Comparison of ENCODE assay signal across 24 cellular contexts in the genomic region with DNA sequence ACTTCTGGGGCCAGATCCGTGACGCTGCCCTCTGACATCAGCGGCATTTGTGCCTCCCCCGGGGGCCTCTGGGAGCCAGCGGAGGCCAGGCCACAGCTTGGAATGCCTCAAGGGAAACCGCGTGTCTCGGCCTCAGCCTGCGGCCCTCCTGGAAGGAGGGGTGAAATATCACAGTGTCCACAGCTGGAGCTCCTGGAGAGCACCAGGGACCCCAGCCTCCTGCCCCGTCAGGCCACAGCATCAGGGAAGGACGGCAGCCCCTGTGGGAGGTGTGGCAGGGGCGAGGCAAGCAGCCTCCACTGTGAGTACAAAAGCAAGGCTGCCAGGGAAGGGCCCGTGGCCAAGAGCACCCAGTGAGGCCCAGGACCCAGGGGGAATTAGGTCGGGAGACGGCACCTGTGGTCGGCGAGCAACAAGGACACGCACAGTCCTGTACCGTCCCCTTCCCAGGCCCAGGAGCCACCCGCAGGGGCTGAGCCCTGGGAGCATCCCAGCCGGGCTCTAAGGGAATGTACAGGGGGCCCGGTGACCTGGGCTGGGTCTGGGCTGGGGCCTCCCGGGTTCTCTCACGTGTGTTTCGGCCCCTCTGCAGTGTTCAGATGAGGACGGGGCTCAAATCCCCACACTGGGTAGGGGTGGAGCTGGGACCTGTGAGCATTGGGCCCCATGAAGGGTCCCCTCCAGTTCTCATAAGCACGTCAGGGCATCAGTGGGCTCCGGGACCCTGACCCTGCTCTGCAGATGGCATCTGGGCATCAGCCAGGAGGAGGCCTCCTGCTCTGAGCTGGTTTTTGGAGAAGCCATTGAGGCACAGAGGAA. TPM values are rescaled to one million over a fixed set of nuclear protein-coding genes. Genes with fewer than 3 reads are reported as not detected.
DNase-seq lines count a peak whose midpoint lies in the region; ATAC-seq, FAIRE-seq and TF ChIP-seq lines count a peak whose summit lies in the region.
"Had no signal": no experiment of that assay in that cellular context is flagged by ENCODE, and none has a peak within 500 bp of the region (broad histone marks: within the 10 kb centered on the region; RNA-seq: fewer than 3 reads in every experiment).

No MANE protein-coding gene starts in this region.

- ATAC-seq in Right ventricle myocardium inferior (no peak), left cardiac atrium (no peak)

- WGBS in small intestine, 3 donors: 72 to 84% (median 72%) methylated on average over 24 to 28 of the region's 28 CpGs

- no peak for TF ChIP-seq POLR2A in uterus (IDR thresholded peaks at IDR 0.05)

- DNase-seq in Right ventricle myocardium inferior (ENCODE audit: missing footprints) (peak; percentile 55), left cardiac atrium (no peak), left kidney (ENCODE audit: low read depth, low spot score) (peak; percentile 44), uterus (peak; percentile 7 to 9), small intestine (no peak), C1 segment of cervical spinal cord (lab: John Stamatoyannopoulos, UW) (no peak)
- peak; percentile 41 for DNase-seq in activated CD8-positive, alpha-beta memory T cell treated with anti-CD3 and anti-CD28 coated beads, Interleukin-2, amount 50 U/mL, for 48 hours
- DNase-seq: activated CD4-positive, alpha-beta T cell treated with anti-CD3 and anti-CD28 coated beads for 4 hours; anterior cingulate cortex; caudate nucleus; CD4-positive, CD25-positive, alpha-beta regulatory T cell; DMS 273 treated with DMSO at 0.1 percent for 48 hours; heart right ventricle; MM.1S; NCI-H1417 treated with DMSO at 0.1 percent for 48 hours; NCI-H446; stimulated activated CD4-positive, alpha-beta T cell treated with anti-CD3 and anti-CD28 coated beads, Interleukin-12 subunit alpha, Interleukin-12 subunit beta, amount 100 ng/mL, for 4 hours had no signal

- intact Hi-C loops in Right ventricle myocardium inferior (cut with DNase I) (no loop called here), left cardiac atrium (cut with DNase I) (no loop called here), uterus (cut with DNase I; ENCODE audit: low total_unique reads) (no loop called here)

- H3K27ac ChIP-seq in uterus (no peak overlapping the region), small intestine (ENCODE audit: low read depth in 1 of 2, low read length in 1 of 2) (no peak overlapping the region)
- H3K27ac ChIP-seq: dorsolateral prefrontal cortex, heart right ventricle, upper lobe of left lung had no signal

- H3K36me3 ChIP-seq in uterus: no peaks in the 10 kb centered on the region
- H3K36me3 ChIP-seq in small intestine (ENCODE audit: control insufficient read depth in 2 of 2, insufficient read depth in 2 of 2, low read length in 2 of 2): no peaks in the 10 kb centered on the region
- H3K36me3 ChIP-seq: heart right ventricle, upper lobe of left lung had no signal

- H3K27me3 ChIP-seq in uterus (no peaks in the 10 kb centered on the region), small intestine (ENCODE audit: control insufficient read depth in 2 of 2, insufficient read depth in 2 of 2, low read length in 2 of 2) (peaks cover 2% of the 10 kb centered on the region in 2 donors)

- H3K9me3 ChIP-seq in uterus: no peaks in the 10 kb centered on the region
- no peaks in the 10 kb centered on the region for H3K9me3 ChIP-seq in small intestine (ENCODE audit: control insufficient read depth, low read depth)
- H3K9me3 ChIP-seq: heart right ventricle, upper lobe of left lung had no signal

- no peak for TF ChIP-seq CTCF in uterus (IDR thresholded peaks at IDR 0.05)

- no peak for FAIRE-seq in small intestine (lab: Jason Lieb, UNC)
- FAIRE-seq: endothelial cell of umbilical vein had no signal

- H3K4me3 ChIP-seq in uterus (no peak overlapping the region), small intestine (ENCODE audit: low read depth in 1 of 2, low read length in 2 of 2) (no peak overlapping the region)
- H3K4me3 ChIP-seq: dorsolateral prefrontal cortex, heart right ventricle, upper lobe of left lung had no signal

- H3K4me1 ChIP-seq in uterus (no peaks in the 10 kb centered on the region), small intestine (ENCODE audit: control insufficient read depth in 2 of 2, insufficient read depth in 1 of 2, low read depth in 1 of 2, low read length in 1 of 2) (no peaks in the 10 kb centered on the region)

RNA-seq across cellular contexts. Expression of gene KNDC1, which starts 18.7 kb away (rescaled TPM):
- total RNA-seq in Right ventricle myocardium inferior: not detected
- total RNA-seq in left cardiac atrium: under 1 TPM; 0.34 to 0.50 TPM
- 10 to 100 TPM in 1 of 4 donors, 1 to 10 TPM in 2, under 1 TPM in 1; under 0.01 to 12.5 (median 5.3) TPM for total RNA-seq in uterus
- polyA plus RNA-seq in small intestine: under 1 TPM in 1 of 3 donors, not detected in 2; 0.37 TPM
- total RNA-seq: endothelial cell of umbilical vein had no signal
- polyA plus RNA-seq: CD4-positive, CD25-positive, alpha-beta regulatory T cell; endothelial cell of umbilical vein had no signal

RNA-seq across cellular contexts. Expression of gene ADGRA1, which starts 53.6 kb away (rescaled TPM):
- not detected for total RNA-seq in Right ventricle myocardium inferior
- total RNA-seq in left cardiac atrium: under 1 TPM in 1 of 2 donors, not detected in 1; 0.10 TPM
- 1 to 10 TPM in 1 of 4 donors, under 1 TPM in 1, not detected in 2; 0.07 to 1.0 TPM for total RNA-seq in uterus
- under 1 TPM in 1 of 3 donors, not detected in 2; 0.10 TPM for polyA plus RNA-seq in small intestine
- total RNA-seq: CD4-positive, CD25-positive, alpha-beta regulatory T cell; endothelial cell of umbilical vein; H4; lower leg skin; SK-MEL-5; T-helper 1 cell treated with Interleukin-12 subunit alpha and Interleukin-12 subunit beta and Interleukin-4 antibody, amounts not matched to agents 30 ng/mL and 1 ng/mL, for 36 hours had no signal
- polyA plus RNA-seq: CD4-positive, CD25-positive, alpha-beta regulatory T cell; endothelial cell of umbilical vein had no signal

Comparison
In these comparisons a context has a peak if more than half of its experiments do, and no peak if none do; other contexts are left out.
1. DNase-seq: peak in Right ventricle myocardium inferior (single experiment), activated CD8-positive, alpha-beta memory T cell treated with anti-CD3 and anti-CD28 coated beads, Interleukin-2, amount 50 U/mL, for 48 hours (single experiment), left kidney (single experiment) and uterus (2 of 2); none in left cardiac atrium (single experiment), small intestine (single experiment) and C1 segment of cervical spinal cord (0 of 14).